ENCODE assay signal across 8 cellular contexts in genomic region chr10:132570771-132571564, GRCh38. TPM values are rescaled to one million over a fixed set of nuclear protein-coding genes. Genes with fewer than 3 reads are reported as not detected.
A peak's percentile ranks its signal among the peaks of the same experiment; 100 is the strongest.
DNase-seq lines count a peak whose midpoint lies in the region; ATAC-seq and TF ChIP-seq lines count a peak whose summit lies in the region.

No MANE protein-coding gene starts in this region.

- dilution Hi-C loops in IMR-90 (cut with HindIII; ENCODE audit: low sequenced_read_pairs, unreplicated experiment): no loop called here

- no peak overlapping the region for H3K14ac ChIP-seq in IMR-90 (replicated peaks; ENCODE audit: low read depth, low read length)

- peaks cover 70% of the 10 kb centered on the region for H4K20me1 ChIP-seq in IMR-90 (ENCODE audit: insufficient read depth, low read length)

- H2BK15ac ChIP-seq in IMR-90 (ENCODE audit: low read depth, low read length): no peak overlapping the region

- peak overlapping the region; percentile 43 for H2AFZ ChIP-seq in IMR-90 (replicated peaks; ENCODE audit: low read length, poor library complexity)

- no peaks in the 10 kb centered on the region for H3K36me3 ChIP-seq in IMR-90 (ENCODE audit: control insufficient read depth, insufficient read depth, low read length)

- DNase-seq in IMR-90 (no peak), cerebellum (ENCODE audit: low spot score) (peak; percentile 36), ureter (ENCODE audit: low spot score) (peak; percentile 77), omental fat pad (ENCODE audit: low spot score) (no peak), LoVo (ENCODE audit: low spot score) (no peak)
- DNase-seq in activated CD4-positive, alpha-beta T cell treated with anti-CD3 and anti-CD28 coated beads for 4 hours: no peak

- H3K4me3 ChIP-seq in IMR-90 (ENCODE audit: insufficient read depth, low read depth, low read length): no peak overlapping the region

- TF ChIP-seq POLR2A in GM18505 (IDR thresholded peaks at IDR 0.05; ENCODE audit: borderline replicate concordance, extremely low read depth, insufficient read depth, insufficient read length) (peak; percentile 28), IMR-90 (IDR thresholded peaks at IDR 0.05; ENCODE audit: low read depth, low read length) (no peak)

- H2AK9ac ChIP-seq in IMR-90 (replicated peaks; ENCODE audit: low read depth, low read length, poor library complexity): peak overlapping the region; percentile 44

- peaks cover 23% of the 10 kb centered on the region for H3K4me1 ChIP-seq in IMR-90 (ENCODE audit: control insufficient read depth, insufficient read depth, low read length)

- H3K4me2 ChIP-seq in IMR-90 (ENCODE audit: low read depth, low read length): no peak overlapping the region

- no peak for TF ChIP-seq CTCF in IMR-90 (conservative IDR thresholded peaks at IDR 0.05; ENCODE audit: low read depth, low read length)
- no peak for TF ChIP-seq CTCF in omental fat pad (IDR thresholded peaks at IDR 0.05)

- no peak overlapping the region for H3K18ac ChIP-seq in IMR-90 (ENCODE audit: low read depth, low read length)

- ATAC-seq in GM18505 (IDR thresholded peaks at IDR 0.05; ENCODE audit: unreplicated experiment) (peak; percentile 34), GM21723 (IDR thresholded peaks at IDR 0.05; ENCODE audit: unreplicated experiment) (peak; percentile 51), IMR-90 (ENCODE audit: low read depth) (no peak), omental fat pad (ENCODE audit: low FRiP score) (no peak)

- no peaks in the 10 kb centered on the region for H3K9me3 ChIP-seq in IMR-90 (ENCODE audit: control insufficient read depth, insufficient read depth, low read length)

- WGBS in IMR-90 (ENCODE audit: extremely low coverage in 2 of 2, insufficient read length in 1 of 2), 2 experiments: 100% methylated on average over 1 of the region's 25 CpGs; no CpG with 5 or more reads in 1 of the 2 experiments

- H3K9me1 ChIP-seq in IMR-90 (ENCODE audit: insufficient read depth, low read length): peaks cover 25% of the 10 kb centered on the region

- no TSS peak for BruUV-seq in IMR-90 (replicated peaks; lab: Mats Ljungman, UMichigan)

- in situ Hi-C loops in IMR-90 (cut with MboI; ENCODE audit: low sequenced_read_pairs): no loop called here

- H3K79me1 ChIP-seq in IMR-90 (ENCODE audit: low read depth in 1 of 2, low read length in 2 of 2): peaks cover 10 to 55% of the 10 kb centered on the region in 2 experiments; a peak in 3 of 4 replicates

- no peak overlapping the region for H4K8ac ChIP-seq in IMR-90 (ENCODE audit: low read depth in 2 of 2, low read length in 2 of 2)

- no peaks in the 10 kb centered on the region for H3K27me3 ChIP-seq in IMR-90 (ENCODE audit: control insufficient read depth, insufficient read depth, low read length)

- no peak overlapping the region for H2BK20ac ChIP-seq in IMR-90 (ENCODE audit: low read depth, low read length)

- CTCF ChIA-PET in IMR-90 (lab: Yijun Ruan, JAX): no interaction called here

- H4K5ac ChIP-seq in IMR-90 (ENCODE audit: low read depth, low read length): no peak overlapping the region

- intact Hi-C loops in IMR-90 (cut with micrococcal nuclease): no loop called here

- H3K9ac ChIP-seq in IMR-90 (ENCODE audit: low read depth, low read length): no peak overlapping the region

- H3K23ac ChIP-seq in IMR-90 (ENCODE audit: low read depth, low read length): no peak overlapping the region

- H4K91ac ChIP-seq in IMR-90 (ENCODE audit: insufficient read depth, low read depth, low read length): no peak overlapping the region

- H2BK120ac ChIP-seq in IMR-90 (ENCODE audit: low read depth, low read length): no peak overlapping the region

- H2BK5ac ChIP-seq in IMR-90 (ENCODE audit: low read depth, low read length, poor library complexity, severe bottlenecking): no peak overlapping the region

- H2AK5ac ChIP-seq in IMR-90 (ENCODE audit: low read depth, low read length): 0 out of 2 replicates have a peak overlapping the region, but pooled peaks have one; percentile 39

- no peak for TF ChIP-seq RAD21 in IMR-90 (IDR thresholded peaks at IDR 0.05; ENCODE audit: low read length)

- H3K4ac ChIP-seq in IMR-90 (ENCODE audit: low read depth, low read length): no peak overlapping the region

- no peak overlapping the region for H3K56ac ChIP-seq in IMR-90 (ENCODE audit: extremely low read depth, insufficient read depth, low read length)

- POLR2A ChIA-PET in IMR-90 (lab: Charles Lee; ENCODE audit: unreplicated experiment): no interaction called here

- no peak overlapping the region for H3K27ac ChIP-seq in IMR-90 (ENCODE audit: insufficient read depth, low read length)

TF ChIP-seq in IMR-90, 13 proteins besides CTCF, POLR2A, EP300 and RAD21:
- TF ChIP-seq CEBPB (IDR thresholded peaks at IDR 0.05; ENCODE audit: low read depth, low read length) (no peak), MAFK (IDR thresholded peaks at IDR 0.05; ENCODE audit: low read depth, low read length) (no peak), FOS (IDR thresholded peaks at IDR 0.05; ENCODE audit: low read depth, low read length) (no peak), RFX5 (IDR thresholded peaks at IDR 0.05; ENCODE audit: low read depth, low read length) (no peak), USF2 (IDR thresholded peaks at IDR 0.05; ENCODE audit: low read depth, low read length) (no peak), ELK1 (IDR thresholded peaks at IDR 0.05; ENCODE audit: borderline replicate concordance, low read depth, low read length) (no peak), CHD1 (IDR thresholded peaks at IDR 0.05; ENCODE audit: low read depth, low read length) (no peak), MXI1 (IDR thresholded peaks at IDR 0.05; ENCODE audit: borderline replicate concordance, low read depth, low read length) (no peak), RCOR1 (IDR thresholded peaks at IDR 0.05; ENCODE audit: insufficient replicate concordance, low read length) (no peak), SMC3 (IDR thresholded peaks at IDR 0.05; ENCODE audit: low read depth, low read length) (no peak), MAZ (IDR thresholded peaks at IDR 0.05; ENCODE audit: borderline replicate concordance, low read depth, low read length) (no peak), BHLHE40 (IDR thresholded peaks at IDR 0.05; ENCODE audit: low read depth, low read length) (no peak), NFE2L2 (IDR thresholded peaks at IDR 0.05; ENCODE audit: low read depth, low read length) (no peak)

RNA-seq across cellular contexts. Expression of gene INPP5A, which starts 33.4 kb away (rescaled TPM):
- total RNA-seq in IMR-90 (2012; rRNA removed) (31.7 and 36.7 TPM in 2 replicates), cerebellum (18.7 TPM), ureter (63.5 TPM), omental fat pad (10 to 100 TPM; 34.1 to 49.3 (median 43.3) TPM)
- polyA plus RNA-seq in IMR-90 (2012; rRNA removed): 20.6 and 21.4 TPM in 2 replicates
- 15.9 and 20.4 TPM in 2 replicates for polyA plus RNA-seq in IMR-90 (2012; cell fraction: cytosol; rRNA removed)
- 12.2 and 16.8 TPM in 2 replicates for polyA plus RNA-seq in IMR-90 (2012; cell fraction: nucleus; rRNA removed; ENCODE audit: low replicate concordance)

Comparison
In these comparisons a context has a peak if more than half of its experiments do, and no peak if none do; other contexts are left out.
1. ATAC-seq: peak in GM18505 (single experiment) and GM21723 (single experiment); none in IMR-90 (single experiment) and omental fat pad (single experiment).
2. DNase-seq: peak in cerebellum (single experiment) and ureter (single experiment); none in IMR-90 (single experiment), omental fat pad (single experiment), activated CD4-positive, alpha-beta T cell treated with anti-CD3 and anti-CD28 coated beads for 4 hours (0 of 2) and LoVo (single experiment).